2 cellular contexts compared by ENCODE assay signal in genomic region chr21:45420623-45421041, GRCh38.
TF ChIP-seq lines count a peak whose summit lies in the region.

No MANE protein-coding gene starts in this region.

TF ChIP-seq in IMR-90, 13 proteins besides CTCF, POLR2A, EP300 and RAD21:
- no peak for TF ChIP-seq CEBPB (IDR thresholded peaks at IDR 0.05; ENCODE audit: low read depth, low read length)
- TF ChIP-seq NFE2L2 (IDR thresholded peaks at IDR 0.05; ENCODE audit: low read depth, low read length), result no peak
- TF ChIP-seq ELK1 (IDR thresholded peaks at IDR 0.05; ENCODE audit: borderline replicate concordance, low read depth, low read length), result no peak
- TF ChIP-seq MAZ (IDR thresholded peaks at IDR 0.05; ENCODE audit: borderline replicate concordance, low read depth, low read length), result no peak
- no peak for TF ChIP-seq CHD1 (IDR thresholded peaks at IDR 0.05; ENCODE audit: low read depth, low read length)
- TF ChIP-seq RFX5 (IDR thresholded peaks at IDR 0.05; ENCODE audit: low read depth, low read length), result no peak
- no peak for TF ChIP-seq BHLHE40 (IDR thresholded peaks at IDR 0.05; ENCODE audit: low read depth, low read length)
- no peak for TF ChIP-seq FOS (IDR thresholded peaks at IDR 0.05; ENCODE audit: low read depth, low read length)
- no peak for TF ChIP-seq USF2 (IDR thresholded peaks at IDR 0.05; ENCODE audit: low read depth, low read length)
- no peak for TF ChIP-seq MAFK (IDR thresholded peaks at IDR 0.05; ENCODE audit: low read depth, low read length)
- TF ChIP-seq MXI1 (IDR thresholded peaks at IDR 0.05; ENCODE audit: borderline replicate concordance, low read depth, low read length), result no peak
- no peak for TF ChIP-seq RCOR1 (IDR thresholded peaks at IDR 0.05; ENCODE audit: insufficient replicate concordance, low read length)
- TF ChIP-seq SMC3 (IDR thresholded peaks at IDR 0.05; ENCODE audit: low read depth, low read length), result no peak

TF ChIP-seq in K562, 482 proteins besides CTCF, POLR2A, EP300 and RAD21:
- TF ChIP-seq MAZ (CRISPR knock-in tag; conservative IDR thresholded peaks at IDR 0.05 in 1 of 2, IDR thresholded peaks at IDR 0.05 in 1 of 2) (no peak), HMGXB4 (CRISPR knock-in tag; IDR thresholded peaks at IDR 0.05) (no peak), PHTF2 (CRISPR knock-in tag; IDR thresholded peaks at IDR 0.05) (no peak), ZNF280A (IDR thresholded peaks at IDR 0.05; ENCODE audit: low read depth, partially characterized antibody) (no peak), ZNF639 (CRISPR knock-in tag; conservative IDR thresholded peaks at IDR 0.05 in 1 of 2, IDR thresholded peaks at IDR 0.05 in 1 of 2) (no peak), ESRRA (IDR thresholded peaks at IDR 0.05; ENCODE audit: borderline replicate concordance, low read depth) (no peak), TFAP4 (CRISPR knock-in tag; IDR thresholded peaks at IDR 0.05; ENCODE audit: borderline replicate concordance) (no peak), SRSF9 (IDR thresholded peaks at IDR 0.05; ENCODE audit: borderline replicate concordance, low read depth, low read length) (no peak), ATF3 (IDR thresholded peaks at IDR 0.05) (no peak), ATF3 (CRISPR knock-in tag; conservative IDR thresholded peaks at IDR 0.05) (no peak), TCF7 (IDR thresholded peaks at IDR 0.05; ENCODE audit: borderline replicate concordance) (no peak), ZBTB26 (CRISPR knock-in tag; IDR thresholded peaks at IDR 0.05) (no peak), ZNF609 (CRISPR knock-in tag; IDR thresholded peaks at IDR 0.05; ENCODE audit: borderline replicate concordance) (no peak), ZBTB11 (CRISPR knock-in tag; IDR thresholded peaks at IDR 0.05) (no peak)
TF ChIP-seq in K562: peak in this region for 0.
